Comparison of ENCODE assay signal across 11 cellular contexts in genomic region chr13:21033866-21034601, GRCh38. TPM values are rescaled to one million over a fixed set of nuclear protein-coding genes. Genes with fewer than 3 reads are reported as not detected.
DNase-seq lines count a peak whose midpoint lies in the region; ATAC-seq and TF ChIP-seq lines count a peak whose summit lies in the region.
"Had no signal": no experiment of that assay in that cellular context is flagged by ENCODE, and none has a peak within 500 bp of the region (broad histone marks: within the 10 kb centered on the region; RNA-seq: fewer than 3 reads in every experiment).

No MANE protein-coding gene starts in this region.

- TF ChIP-seq CTCF in VCaP (conservative IDR thresholded peaks at IDR 0.05) = no peak

- H3K27ac Mint-ChIP-seq in activated T-cell treated with anti-CD3 and anti-CD28 coated beads, Interleukin-2, amount 50 U/mL, for 72 hours = no peak overlapping the region
- H3K27ac Mint-ChIP-seq: dendritic cell treated with granulocyte-macrophage colony-stimulating factor and Interleukin-4, amounts not matched to agents 40 ng/mL and 50 ng/mL, for 4 days had no signal

- DNase-seq in EL = peak; percentile 75
- DNase-seq in left cardiac atrium = no peak
- DNase-seq in sciatic nerve (ENCODE audit: low spot score) = no peak
- DNase-seq in activated T-cell treated with anti-CD3 and anti-CD28 coated beads, Interleukin-2, amount 50 U/mL, for 72 hours = no peak
- DNase-seq in NCI-H2081 (lab: John Stamatoyannopoulos, UW) = no peak
- DNase-seq in NCI-H524 (lab: John Stamatoyannopoulos, UW) = no peak
- DNase-seq: activated CD4-positive, alpha-beta T cell treated with anti-CD3 and anti-CD28 coated beads, Interleukin-2, amount 50 U/mL, for 4 hours; DMS79 had no signal

- H3K36me3 Mint-ChIP-seq in activated T-cell treated with anti-CD3 and anti-CD28 coated beads, Interleukin-2, amount 50 U/mL, for 72 hours (ENCODE audit: insufficient read depth in 2 of 2) = no peaks in the 10 kb centered on the region

- no peaks in the 10 kb centered on the region for H3K9me3 Mint-ChIP-seq in activated T-cell treated with anti-CD3 and anti-CD28 coated beads, Interleukin-2, amount 50 U/mL, for 72 hours
- H3K9me3 Mint-ChIP-seq: dendritic cell treated with granulocyte-macrophage colony-stimulating factor and Interleukin-4, amounts not matched to agents 40 ng/mL and 50 ng/mL, for 4 days had no signal

- peak; percentile 28 to 49 for ATAC-seq in left cardiac atrium
- ATAC-seq in sciatic nerve = peak; percentile 33
- ATAC-seq in activated T-cell treated with anti-CD3 and anti-CD28 coated beads, Interleukin-2, amount 50 U/mL, for 72 hours (replicated peaks in 1 of 2) = no peak
- no peak for ATAC-seq in HG03565 (IDR thresholded peaks at IDR 0.05; ENCODE audit: unreplicated experiment)

- peaks cover 8% of the 10 kb centered on the region for H3K4me1 Mint-ChIP-seq in activated T-cell treated with anti-CD3 and anti-CD28 coated beads, Interleukin-2, amount 50 U/mL, for 72 hours (ENCODE audit: low read depth)

- H3K27me3 Mint-ChIP-seq in activated T-cell treated with anti-CD3 and anti-CD28 coated beads, Interleukin-2, amount 50 U/mL, for 72 hours (ENCODE audit: low read depth) = no peaks in the 10 kb centered on the region
- H3K27me3 Mint-ChIP-seq: dendritic cell treated with granulocyte-macrophage colony-stimulating factor and Interleukin-4, amounts not matched to agents 40 ng/mL and 50 ng/mL, for 4 days had no signal

- peak overlapping the region; percentile 95 for H3K27ac ChIP-seq in VCaP

- intact Hi-C loops in left cardiac atrium (cut with DNase I) = no loop called here
- intact Hi-C loops in sciatic nerve (cut with DNase I) = no loop called here

- H3K4me3 Mint-ChIP-seq in activated T-cell treated with anti-CD3 and anti-CD28 coated beads, Interleukin-2, amount 50 U/mL, for 72 hours = no peak overlapping the region
- H3K4me3 Mint-ChIP-seq: dendritic cell treated with granulocyte-macrophage colony-stimulating factor and Interleukin-4, amounts not matched to agents 40 ng/mL and 50 ng/mL, for 4 days had no signal

RNA-seq across cellular contexts. Expression of gene LATS2, which starts 27.4 kb away (rescaled TPM):
- total RNA-seq in left cardiac atrium (10 to 100 TPM; 19.3 to 30.9 TPM), sciatic nerve (59.1 TPM)
- total RNA-seq in activated T-cell treated with anti-CD3 and anti-CD28 coated beads, Interleukin-2, amount 50 U/mL, for 72 hours = 1 to 10 TPM; 6.8 to 7.2 TPM

Comparison
In these comparisons a context has a peak if more than half of its experiments do, and no peak if none do; other contexts are left out.
1. ATAC-seq: peak in left cardiac atrium (2 of 2) and sciatic nerve (single experiment); none in activated T-cell treated with anti-CD3 and anti-CD28 coated beads, Interleukin-2, amount 50 U/mL, for 72 hours (0 of 2) and HG03565 (single experiment).